In the genomic region with DNA sequence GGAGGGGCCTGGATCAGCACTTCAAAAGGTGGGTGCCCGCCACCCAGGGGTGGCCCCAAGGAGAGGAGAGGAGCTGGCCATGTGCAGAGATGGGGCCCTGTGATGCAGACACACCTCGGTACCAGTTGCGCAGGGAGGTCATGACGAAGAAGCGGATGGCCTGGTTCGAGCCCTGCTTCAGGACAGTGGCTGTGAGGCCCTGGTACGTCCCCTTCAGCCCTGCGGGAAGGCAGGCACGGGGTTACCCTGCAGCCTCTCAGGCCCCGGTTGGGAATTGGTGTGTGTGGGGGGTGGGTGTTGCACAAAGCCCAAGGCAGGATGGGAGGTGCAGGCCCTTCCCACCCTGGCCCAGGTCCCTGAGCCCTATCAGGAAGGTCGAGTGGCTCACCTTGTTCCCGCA, we compare ENCODE assay signal across 9 cellular contexts. TPM values are rescaled to one million over a fixed set of nuclear protein-coding genes. Genes with fewer than 3 reads are reported as not detected.
DNase-seq lines count a peak whose midpoint lies in the region; ATAC-seq, FAIRE-seq and TF ChIP-seq lines count a peak whose summit lies in the region.
"Had no signal": no experiment of that assay in that cellular context is flagged by ENCODE, and none has a peak within 500 bp of the region (broad histone marks: within the 10 kb centered on the region; RNA-seq: fewer than 3 reads in every experiment).

No MANE protein-coding gene starts in this region.

- H3K9me3 ChIP-seq in PC-3 (ENCODE audit: low read length) = no peaks in the 10 kb centered on the region
- H3K9me3 ChIP-seq in neuron (ENCODE audit: low read length) = no peaks in the 10 kb centered on the region
- H3K9me3 ChIP-seq: neutrophil had no signal

- H2AFZ ChIP-seq in PC-3 (ENCODE audit: low read length) (no peak overlapping the region), neuron (ENCODE audit: low read depth, low read length) (no peak overlapping the region)

- H3K36me3 ChIP-seq in PC-3 (ENCODE audit: low read depth, low read length) = no peaks in the 10 kb centered on the region
- H3K36me3 ChIP-seq in neuron (ENCODE audit: insufficient read depth, low read length) = peaks cover 28% of the 10 kb centered on the region

- intact Hi-C loops in PC-3 (cut with micrococcal nuclease) = no loop called here

- DNase-seq in GM12891 (ENCODE audit: insufficient read length, low spot score) = no peak
- no peak for DNase-seq in PC-3
- no peak for DNase-seq in effector memory CD8-positive, alpha-beta T cell
- DNase-seq in HuH-7 (ENCODE audit: low spot score) = no peak
- DNase-seq in epidermal melanocyte (ENCODE audit: insufficient read length, low spot score) = no peak

- CTCF ChIA-PET in PC-3 (lab: Charles Lee) = no interaction called here

- H3K4me3 ChIP-seq in PC-3 (ENCODE audit: low read length) (peak overlapping the region; percentile 88), neuron (ENCODE audit: low read length) (peak overlapping the region; percentile 68)

- POLR2A ChIA-PET in PC-3 (lab: Charles Lee; ENCODE audit: unreplicated experiment) = no interaction called here

- peaks cover 16% of the 10 kb centered on the region; the same call in 1 of the 2 replicates for H3K4me1 ChIP-seq in PC-3 (ENCODE audit: insufficient read depth, low read length)
- peaks cover 38% of the 10 kb centered on the region for H3K4me1 ChIP-seq in neuron (ENCODE audit: insufficient read depth, low read length)

- H3K4me1 Mint-ChIP-seq in effector memory CD8-positive, alpha-beta T cell (ENCODE audit: low read depth in 2 of 2) = peaks cover 23 to 32% of the 10 kb centered on the region in 2 donors

- no peaks in the 10 kb centered on the region for H3F3A ChIP-seq in PC-3 (ENCODE audit: low read length, unreplicated experiment)

- peak overlapping the region; percentile 38 to 60 for H3K27ac Mint-ChIP-seq in effector memory CD8-positive, alpha-beta T cell

- no peaks in the 10 kb centered on the region for H3K9me3 Mint-ChIP-seq in effector memory CD8-positive, alpha-beta T cell

- no peak for TF ChIP-seq POLR2A in GM12891 (IDR thresholded peaks at IDR 0.05; ENCODE audit: low read depth, low read length)

- peaks cover 14% of the 10 kb centered on the region for H3K36me3 Mint-ChIP-seq in effector memory CD8-positive, alpha-beta T cell (ENCODE audit: insufficient read depth)

- H3K9ac ChIP-seq in PC-3 (ENCODE audit: low read length) = peak overlapping the region; percentile 81

- H3K9me2 ChIP-seq in PC-3 (replicated peaks; ENCODE audit: low read length) = no peaks in the 10 kb centered on the region

- H3K4me2 ChIP-seq in PC-3 (ENCODE audit: low read length) = peak overlapping the region; percentile 90

- H3K27ac ChIP-seq in PC-3 (ENCODE audit: low read length) = no peak overlapping the region
- H3K27ac ChIP-seq: neutrophil had no signal

- no peak for FAIRE-seq in GM12891 (lab: Jason Lieb, UNC)

- H3K27me3 ChIP-seq in PC-3 (ENCODE audit: low read length) (no peaks in the 10 kb centered on the region), neuron (ENCODE audit: insufficient read depth, low read length) (no peaks in the 10 kb centered on the region)

- peaks cover 58% of the 10 kb centered on the region for H3K79me2 ChIP-seq in PC-3 (ENCODE audit: low read length)

- H3K4me3 Mint-ChIP-seq in effector memory CD8-positive, alpha-beta T cell = peak overlapping the region; percentile 59 to 68

- ATAC-seq in PC-3 (no peak), GM18520 (IDR thresholded peaks at IDR 0.05; ENCODE audit: unreplicated experiment) (no peak)
- ATAC-seq in effector memory CD8-positive, alpha-beta T cell (replicated peaks) = no peak

- no peak for TF ChIP-seq CTCF in PC-3 (conservative IDR thresholded peaks at IDR 0.05; ENCODE audit: low read depth, low read length)

- no peaks in the 10 kb centered on the region for H4K20me1 ChIP-seq in PC-3 (ENCODE audit: low read length)

- TSS peak; percentile 34 for BruUV-seq in PC-3 (replicated peaks; lab: Mats Ljungman, UMichigan)

- H3K27me3 Mint-ChIP-seq in effector memory CD8-positive, alpha-beta T cell = no peaks in the 10 kb centered on the region

TF ChIP-seq in GM12891, 5 proteins besides CTCF, POLR2A, EP300 and RAD21:
- TF ChIP-seq TAF1 (IDR thresholded peaks at IDR 0.05; ENCODE audit: low read depth, low read length) (no peak), POLR2AphosphoS5 (IDR thresholded peaks at IDR 0.05; ENCODE audit: low read depth, low read length) (0 out of 2 replicates have a peak, but pooled peaks have one; percentile 16)

RNA-seq across cellular contexts. Expression of gene SLC25A1, which starts 1.8 kb away (rescaled TPM):
- polyA plus RNA-seq in GM12891 (2012; ENCODE audit: low read depth, missing spikeins) = 43.7 TPM
- 81.6 and 91.7 TPM in 2 replicates for total RNA-seq in PC-3 (2014; rRNA removed)

RNA-seq across cellular contexts. Expression of gene GSC2, which starts 26.6 kb away (rescaled TPM):
- not detected for polyA plus RNA-seq in GM12891 (2012; ENCODE audit: low read depth, missing spikeins)
- total RNA-seq in PC-3 (2014; rRNA removed) = not detected in 2 replicates
- polyA plus RNA-seq: esophagus had no signal

RNA-seq across cellular contexts. Expression of gene ESS2, which starts 32.3 kb away (rescaled TPM):
- polyA plus RNA-seq in GM12891 (2012; ENCODE audit: low read depth, missing spikeins) = 10.2 TPM
- 12.6 and 22.9 TPM in 2 replicates for total RNA-seq in PC-3 (2014; rRNA removed)

RNA-seq across cellular contexts. Expression of gene TSSK2, which starts 45.6 kb away (rescaled TPM):
- not detected for polyA plus RNA-seq in GM12891 (2012; ENCODE audit: low read depth, missing spikeins)
- total RNA-seq in PC-3 (2014; rRNA removed) = 0.17 TPM in 1 of 2 replicates, not detected in the other

RNA-seq across cellular contexts. Expression of gene DGCR2, which starts 54.5 kb away (rescaled TPM):
- 9.9 TPM for polyA plus RNA-seq in GM12891 (2012; ENCODE audit: low read depth, missing spikeins)
- total RNA-seq in PC-3 (2014; rRNA removed) = 36.1 and 46.1 TPM in 2 replicates
